ENCODE assay signal across 33 cellular contexts in genomic region chr18:37392648-37393047, GRCh38.
DNase-seq lines count a peak whose midpoint lies in the region; ATAC-seq and TF ChIP-seq lines count a peak whose summit lies in the region.
"Had no signal": no experiment of that assay in that cellular context is flagged by ENCODE, and none has a peak within 500 bp of the region (broad histone marks: within the 10 kb centered on the region; RNA-seq: fewer than 3 reads in every experiment).

No MANE protein-coding gene starts in this region.

- TF ChIP-seq CTCF in GM13977 (IDR thresholded peaks at IDR 0.05; ENCODE audit: extremely low read depth, insufficient read depth, missing control alignments) (no peak), brain (conservative IDR thresholded peaks at IDR 0.05) (no peak), neural progenitor cell (IDR thresholded peaks at IDR 0.05) (no peak), left ventricle myocardium inferior (IDR thresholded peaks at IDR 0.05; ENCODE audit: borderline replicate concordance) (no peak)

- H3K36me3 ChIP-seq in neural progenitor cell (no peaks in the 10 kb centered on the region), left ventricle myocardium inferior (no peaks in the 10 kb centered on the region)
- H3K36me3 ChIP-seq: breast epithelium, colonic mucosa, heart right ventricle, MG63, prostate gland, sigmoid colon, SJSA1 had no signal

- H3K9me3 ChIP-seq in neural progenitor cell (ENCODE audit: low read depth) (no peaks in the 10 kb centered on the region), left ventricle myocardium inferior (replicated peaks) (peaks cover 13% of the 10 kb centered on the region), right cardiac atrium (ENCODE audit: control insufficient read depth, low read length) (no peaks in the 10 kb centered on the region)
- H3K9me3 ChIP-seq: colonic mucosa, MG63, prostate gland, SJSA1 had no signal

- ATAC-seq in GM21529 (IDR thresholded peaks at IDR 0.05; ENCODE audit: unreplicated experiment) (peak; percentile 8), right cardiac atrium (no peak)
- no peak for ATAC-seq in stimulated activated effector memory CD8-positive, alpha-beta T cell treated with anti-CD3 and anti-CD28 coated beads, Interleukin-12 subunit alpha, Interleukin-12 subunit beta, amount 100 ng/mL, for 72 hours
- ATAC-seq: activated T-helper 17 cell treated with anti-CD3 and anti-CD28 coated beads, Interleukin-2, amount 50 U/mL, for 72 hours; CD8-positive, alpha-beta T cell; esophagus mucosa; foreskin keratinocyte; heart right ventricle; mucosa of descending colon; Panc1 had no signal

- H3K4me3 ChIP-seq in neural progenitor cell = no peak overlapping the region
- H3K4me3 ChIP-seq in left ventricle myocardium inferior = no peak overlapping the region
- H3K4me3 ChIP-seq in right cardiac atrium (ENCODE audit: low read length) = no peak overlapping the region
- H3K4me3 ChIP-seq: breast epithelium, colonic mucosa, heart right ventricle, lung, MG63, mucosa of descending colon, prostate gland, sigmoid colon, SJSA1 had no signal

- no peak overlapping the region for H3K4me2 ChIP-seq in neural progenitor cell

- H3K4me1 Mint-ChIP-seq in brain = peaks cover 43% of the 10 kb centered on the region
- H3K4me1 Mint-ChIP-seq in neural progenitor cell = peaks cover 10% of the 10 kb centered on the region
- H3K4me1 Mint-ChIP-seq in stimulated activated effector memory CD8-positive, alpha-beta T cell treated with anti-CD3 and anti-CD28 coated beads, Interleukin-12 subunit alpha, Interleukin-12 subunit beta, amount 100 ng/mL, for 72 hours = peaks cover 17% of the 10 kb centered on the region
- H3K4me1 Mint-ChIP-seq: activated T-helper 17 cell treated with anti-CD3 and anti-CD28 coated beads, Interleukin-2, amount 50 U/mL, for 72 hours had no signal

- H3K36me3 Mint-ChIP-seq in brain (peaks cover 12% of the 10 kb centered on the region), neural progenitor cell (no peaks in the 10 kb centered on the region)
- H3K36me3 Mint-ChIP-seq in stimulated activated effector memory CD8-positive, alpha-beta T cell treated with anti-CD3 and anti-CD28 coated beads, Interleukin-12 subunit alpha, Interleukin-12 subunit beta, amount 100 ng/mL, for 72 hours = no peaks in the 10 kb centered on the region
- H3K36me3 Mint-ChIP-seq: CD8-positive, alpha-beta T cell had no signal

- no peak overlapping the region for H2AFZ ChIP-seq in neural progenitor cell (replicated peaks)

- 71% methylated on average over 3 of the region's 3 CpGs for WGBS in right cardiac atrium

- H3K27me3 ChIP-seq in neural progenitor cell = peaks cover 37% of the 10 kb centered on the region
- peaks cover 33% of the 10 kb centered on the region for H3K27me3 ChIP-seq in left ventricle myocardium inferior (ENCODE audit: low read depth)
- no peaks in the 10 kb centered on the region for H3K27me3 ChIP-seq in right cardiac atrium (ENCODE audit: control insufficient read depth, insufficient read depth)
- H3K27me3 ChIP-seq: MG63 had no signal

- in situ Hi-C loops in GM13977 (cut with MboI; ENCODE audit: low pct_unique_long_range_greater_than_20kb, low sequenced_read_pairs, unreplicated experiment) = no loop called here

- H4K20me1 ChIP-seq in neural progenitor cell (ENCODE audit: low read depth) = no peaks in the 10 kb centered on the region

- no peaks in the 10 kb centered on the region for H3F3A ChIP-seq in neural progenitor cell (ENCODE audit: low read depth)

- peak overlapping the region in 3 of 5 experiments; percentile 4 to 73 (median 52) for H3K27ac Mint-ChIP-seq in brain
- H3K27ac Mint-ChIP-seq in neural progenitor cell = no peak overlapping the region
- no peak overlapping the region for H3K27ac Mint-ChIP-seq in stimulated activated effector memory CD8-positive, alpha-beta T cell treated with anti-CD3 and anti-CD28 coated beads, Interleukin-12 subunit alpha, Interleukin-12 subunit beta, amount 100 ng/mL, for 72 hours
- H3K27ac Mint-ChIP-seq: activated T-helper 17 cell treated with anti-CD3 and anti-CD28 coated beads, Interleukin-2, amount 50 U/mL, for 72 hours; CD8-positive, alpha-beta T cell had no signal

- H3K4me3 Mint-ChIP-seq in brain (peak overlapping the region in 2 of 5 experiments; percentile 41 to 74), neural progenitor cell (peak overlapping the region; percentile 28)
- H3K4me3 Mint-ChIP-seq in stimulated activated effector memory CD8-positive, alpha-beta T cell treated with anti-CD3 and anti-CD28 coated beads, Interleukin-12 subunit alpha, Interleukin-12 subunit beta, amount 100 ng/mL, for 72 hours = no peak overlapping the region
- H3K4me3 Mint-ChIP-seq: activated T-helper 17 cell treated with anti-CD3 and anti-CD28 coated beads, Interleukin-2, amount 50 U/mL, for 72 hours; CD8-positive, alpha-beta T cell had no signal

- H3K27me3 Mint-ChIP-seq in brain (peaks cover 8% of the 10 kb centered on the region), neural progenitor cell (ENCODE audit: insufficient read depth, low read depth) (peaks cover 26% of the 10 kb centered on the region)

- peaks cover 19 to 25% (median 22%) of the 10 kb centered on the region in 5 experiments for H3K9me3 Mint-ChIP-seq in brain
- H3K9me3 Mint-ChIP-seq in neural progenitor cell = peaks cover 21% of the 10 kb centered on the region
- H3K9me3 Mint-ChIP-seq in stimulated activated effector memory CD8-positive, alpha-beta T cell treated with anti-CD3 and anti-CD28 coated beads, Interleukin-12 subunit alpha, Interleukin-12 subunit beta, amount 100 ng/mL, for 72 hours = no peaks in the 10 kb centered on the region
- H3K9me3 Mint-ChIP-seq: activated T-helper 17 cell treated with anti-CD3 and anti-CD28 coated beads, Interleukin-2, amount 50 U/mL, for 72 hours; CD8-positive, alpha-beta T cell had no signal

- intact Hi-C loops in left ventricle myocardium inferior (cut with micrococcal nuclease) = no loop called here
- intact Hi-C loops in right cardiac atrium (cut with DNase I) = loop anchor here in 1 of 4 donors (10.0 kb wide), 1 partner anchor 82 kb away; no protein-coding TSS in a partner anchor

- H3K4me1 ChIP-seq in neural progenitor cell (peaks cover 6% of the 10 kb centered on the region), left ventricle myocardium inferior (peaks cover 15% of the 10 kb centered on the region), right cardiac atrium (ENCODE audit: control insufficient read depth, insufficient read depth, low read length) (no peaks in the 10 kb centered on the region)
- H3K4me1 ChIP-seq: breast epithelium, colonic mucosa, foreskin keratinocyte, prostate gland had no signal

- no peak overlapping the region for H3K27ac ChIP-seq in neural progenitor cell
- no peak overlapping the region for H3K27ac ChIP-seq in left ventricle myocardium inferior (replicated peaks)
- H3K27ac ChIP-seq in right cardiac atrium (ENCODE audit: low read length) = no peak overlapping the region
- H3K27ac ChIP-seq: breast epithelium, colonic mucosa, foreskin keratinocyte, heart right ventricle, prostate gland, sigmoid colon, SJSA1 had no signal

- peak; percentile 52 for DNase-seq in GM13977 (ENCODE audit: low spot score)
- no peak for DNase-seq in neural progenitor cell (ENCODE audit: low spot score)
- DNase-seq in left ventricle myocardium inferior = no peak
- DNase-seq in stimulated activated effector memory CD8-positive, alpha-beta T cell treated with anti-CD3 and anti-CD28 coated beads, Interleukin-12 subunit alpha, Interleukin-12 subunit beta, amount 100 ng/mL, for 72 hours (ENCODE audit: low spot score in 2 of 2) = no peak
- DNase-seq in right cardiac atrium = no peak
- DNase-seq in nucleus accumbens (lab: John Stamatoyannopoulos, UW) = no peak
- DNase-seq: activated CD4-positive, alpha-beta T cell treated with anti-CD3 and anti-CD28 coated beads, Interleukin-2, amount 50 U/mL, for 48 hours; activated naive CD4-positive, alpha-beta T cell treated with anti-CD3 and anti-CD28 coated beads, Interleukin-2, amount 50 U/mL, for 16 hours; amniotic stem cell; CD8-positive, alpha-beta T cell; colonic mucosa; DMS 273 treated with DMSO at 0.1 percent for 48 hours; effector memory CD4-positive, alpha-beta T cell; EL; foreskin keratinocyte; heart right ventricle; KG1; MG63; mucosa of descending colon; NCI-H2029; NCI-H526; sigmoid colon; stimulated activated CD4-positive, alpha-beta T cell treated with anti-CD3 and anti-CD28 coated beads, Interleukin-4, amount 100 ng/mL, for 24 hours; stimulated activated naive CD4-positive, alpha-beta T cell had no signal

- H3K79me2 ChIP-seq in neural progenitor cell (ENCODE audit: low read depth) = no peaks in the 10 kb centered on the region

- H3K9ac ChIP-seq in neural progenitor cell = no peak overlapping the region

Comparison
In these comparisons a context has a peak if more than half of its experiments do, and no peak if none do; other contexts are left out.
1. H3K27ac Mint-ChIP-seq: peak in brain (3 of 5); none in neural progenitor cell (single experiment) and stimulated activated effector memory CD8-positive, alpha-beta T cell treated with anti-CD3 and anti-CD28 coated beads, Interleukin-12 subunit alpha, Interleukin-12 subunit beta, amount 100 ng/mL, for 72 hours (single experiment).